24 cellular contexts compared by ENCODE assay signal in the genomic region with DNA sequence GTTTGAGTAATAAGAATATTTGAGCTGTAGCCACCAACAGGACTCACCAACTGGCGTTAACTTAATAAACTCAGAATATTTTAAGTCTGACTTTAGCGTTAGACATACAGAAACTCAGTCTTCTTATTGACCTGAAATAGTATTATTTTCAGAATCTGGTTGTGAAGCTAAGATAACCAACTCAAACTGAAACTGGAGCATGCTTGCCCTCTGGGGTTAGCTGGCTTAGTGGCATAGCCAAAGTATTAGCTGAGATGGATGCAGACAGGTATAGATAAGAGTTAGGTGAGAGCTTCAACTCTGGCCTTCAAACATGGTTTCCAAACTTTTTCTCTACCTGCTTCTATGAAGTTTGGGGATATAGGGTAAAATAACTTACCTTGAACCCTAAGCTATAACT. TPM values are rescaled to one million over a fixed set of nuclear protein-coding genes. Genes with fewer than 3 reads are reported as not detected.
"Had no signal": no experiment of that assay in that cellular context is flagged by ENCODE, and none has a peak within 500 bp of the region (broad histone marks: within the 10 kb centered on the region; RNA-seq: fewer than 3 reads in every experiment).

No MANE protein-coding gene starts in this region.

- DNase-seq: activated CD4-positive, alpha-beta T cell treated with anti-CD3 and anti-CD28 coated beads, Interleukin-2, amount 10 ng/mL, durations not matched to agents 24 days and 14 days; activated CD8-positive, alpha-beta T cell treated with anti-CD3 and anti-CD28 coated beads for 36 hours; activated naive CD4-positive, alpha-beta T cell; activated naive CD8-positive, alpha-beta T cell treated with anti-CD3 and anti-CD28 coated beads for 36 hours; activated T-cell treated with anti-CD3 and anti-CD28 coated beads, Interleukin-2, amount 50 U/mL, for 1 hour; body of pancreas; effector memory CD8-positive, alpha-beta T cell; esophagus squamous epithelium; heart right ventricle; left ventricle myocardium superior; occipital lobe; stimulated activated CD4-positive, alpha-beta T cell treated with anti-CD3 and anti-CD28 coated beads, Interleukin-12 subunit alpha, Interleukin-12 subunit beta, amount 100 ng/mL, for 4 hours; stimulated activated CD4-positive, alpha-beta T cell treated with anti-CD3 and anti-CD28 coated beads, Interleukin-1b, Interleukin-23, amount 100 ng/mL, for 48 hours; stimulated activated CD8-positive, alpha-beta memory T cell treated with anti-CD3 and anti-CD28 coated beads, Interleukin-4, amount 100 ng/mL, for 48 hours; stimulated activated naive CD4-positive, alpha-beta T cell; thyroid gland had no signal

- H3K4me3 ChIP-seq: body of pancreas, esophagus squamous epithelium, heart right ventricle, thyroid gland had no signal

- H3K36me3 ChIP-seq: esophagus squamous epithelium, heart right ventricle, thyroid gland had no signal

- ATAC-seq: activated CD8-positive, alpha-beta T cell treated with anti-CD3 and anti-CD28 coated beads for 36 hours; activated T-helper 17 cell treated with anti-CD3 and anti-CD28 coated beads, Interleukin-2, amount 50 U/mL, for 72 hours; body of pancreas; effector memory CD8-positive, alpha-beta T cell; heart right ventricle; left ventricle myocardium superior had no signal

- H3K4me1 ChIP-seq: body of pancreas, esophagus squamous epithelium, heart right ventricle, thyroid gland had no signal

- H3K27me3 ChIP-seq: body of pancreas, esophagus squamous epithelium, heart right ventricle, thyroid gland had no signal

- H3K27ac ChIP-seq: body of pancreas, esophagus squamous epithelium, heart right ventricle, thyroid gland had no signal

- H3K9me3 ChIP-seq: body of pancreas, esophagus squamous epithelium, heart right ventricle, thyroid gland had no signal

RNA-seq across cellular contexts. Expression of gene AMY1C, which starts 40.5 kb away (rescaled TPM):
- total RNA-seq: activated CD4-positive, alpha-beta T cell treated with anti-CD3 and anti-CD28 coated beads, Interleukin-2, amount 10 ng/mL, durations not matched to agents 24 days and 14 days; activated CD8-positive, alpha-beta T cell treated with anti-CD3 and anti-CD28 coated beads for 36 hours; activated naive CD8-positive, alpha-beta T cell treated with anti-CD3 and anti-CD28 coated beads for 36 hours; activated T-helper 17 cell treated with anti-CD3 and anti-CD28 coated beads, Interleukin-2, amount 50 U/mL, for 72 hours; cardiac septum; dermis microvascular lymphatic vessel endothelial cell; esophagus squamous epithelium; heart right ventricle; kidney epithelial cell; left ventricle myocardium superior; mononuclear cell; occipital lobe; posterior vena cava; ureter had no signal
- polyA plus RNA-seq: heart right ventricle, neural cell had no signal
